Comparison of ENCODE assay signal across 9 cellular contexts in genomic region chr15:71136159-71137137, GRCh38. TPM values are rescaled to one million over a fixed set of nuclear protein-coding genes. Genes with fewer than 3 reads are reported as not detected.
A peak's percentile ranks its signal among the peaks of the same experiment; 100 is the strongest.
DNase-seq lines count a peak whose midpoint lies in the region; ATAC-seq, FAIRE-seq and TF ChIP-seq lines count a peak whose summit lies in the region.
"Had no signal": no experiment of that assay in that cellular context is flagged by ENCODE, and none has a peak within 500 bp of the region (broad histone marks: within the 10 kb centered on the region; RNA-seq: fewer than 3 reads in every experiment).

No MANE protein-coding gene starts in this region.

- peak overlapping the region; percentile 39; the same call in 1 of the 2 replicates for H3K27ac ChIP-seq in HUES6 (ENCODE audit: low read depth, low read length)
- no peak overlapping the region for H3K27ac ChIP-seq in K562 (ENCODE audit: extremely low read depth, low read depth, low read length)

- FAIRE-seq in K562 (lab: Jason Lieb, UNC) = peak; percentile 19

- ATAC-seq in K562 = no peak
- no peak for ATAC-seq in stimulated activated naive CD8-positive, alpha-beta T cell treated with anti-CD3 and anti-CD28 coated beads, Interleukin-15, Interleukin-2, amounts not matched to agents 100 U/mL and 50 U/mL, for 24 hours
- no peak for ATAC-seq in GM18867 (IDR thresholded peaks at IDR 0.05; ENCODE audit: unreplicated experiment)

- no peaks in the 10 kb centered on the region for H4K20me1 ChIP-seq in K562 (replicated peaks; ENCODE audit: control insufficient read depth, insufficient read depth, low read length)

- in situ Hi-C loops in K562 (cut with MboI) = no loop called here

- H3K36me3 ChIP-seq in HUES6 (ENCODE audit: control insufficient read depth, insufficient read depth, low read length) (no peaks in the 10 kb centered on the region), K562 (ENCODE audit: control insufficient read depth, insufficient read depth, low read length) (no peaks in the 10 kb centered on the region)

- H3K4me2 ChIP-seq in K562 (ENCODE audit: insufficient read depth, low read length) = no peak overlapping the region

- H3K4me1 ChIP-seq in HUES6 (ENCODE audit: control insufficient read depth, insufficient read depth, low read length) (peaks cover 12% of the 10 kb centered on the region), K562 (replicated peaks in 1 of 2; ENCODE audit: control insufficient read depth in 2 of 2, insufficient read depth in 2 of 2, low read length in 2 of 2) (no peaks in the 10 kb centered on the region)

- no peak for TF ChIP-seq EP300 in K562 (IDR thresholded peaks at IDR 0.05; ENCODE audit: low read length)

- H2AFZ ChIP-seq in K562 (ENCODE audit: low read depth, low read length) = no peak overlapping the region

- DNase-seq in AG04449 (ENCODE audit: low read depth, low spot score) (no peak), K562 (ENCODE audit: extremely low read depth in 1 of 4, low spot score in 3 of 4) (no peak), iPS-NIHi7 (ENCODE audit: extremely low spot score) (peak; percentile 69), NCI-H146 treated with DMSO at 0.1 percent for 48 hours (lab: John Stamatoyannopoulos, UW; ENCODE audit: unreplicated experiment) (no peak)
- no peak for DNase-seq in stimulated activated naive CD8-positive, alpha-beta T cell treated with anti-CD3 and anti-CD28 coated beads, Interleukin-15, Interleukin-2, amounts not matched to agents 100 U/mL and 50 U/mL, for 24 hours
- no peak for DNase-seq in activated CD4-positive, alpha-beta T cell treated with anti-CD3 and anti-CD28 coated beads for 1 hour
- DNase-seq: CD4-positive, alpha-beta T cell had no signal

- POLR2A ChIA-PET in AG04449 (lab: Yijun Ruan, JAX) (interaction anchor here (1.0 kb wide), 1 partner anchor 14 kb away, joined by 4 read pairs; no protein-coding TSS in a partner anchor), K562 (lab: Yijun Ruan, JAX) (no interaction called here)

- WGBS in K562 (ENCODE audit: insufficient coverage, low coverage, missing lambda C conversion rate) = under 1% methylated on average over 13 of the region's 16 CpGs

- TF ChIP-seq RAD21 in K562 (CRISPR knock-in tag; conservative IDR thresholded peaks at IDR 0.05 in 1 of 2, IDR thresholded peaks at IDR 0.05 in 1 of 2) = no peak

- peak; percentile 28 for TF ChIP-seq CTCF in AG04449 (IDR thresholded peaks at IDR 0.05; ENCODE audit: insufficient read depth, low read length, missing control alignments)
- no peak for TF ChIP-seq CTCF in K562 (IDR thresholded peaks at IDR 0.05 in 2 of 3, conservative IDR thresholded peaks at IDR 0.05 in 1 of 3; ENCODE audit: insufficient read depth in 2 of 3, low read depth in 1 of 3, low read length in 3 of 3)

- CTCF ChIA-PET in AG04449 (lab: Yijun Ruan, JAX) (interaction anchor here (1.0 kb wide), 2 partner anchors 16 to 251 kb away, joined by 3 read pairs; no protein-coding TSS in a partner anchor), K562 (lab: Yijun Ruan, JAX; ENCODE audit: low intra/inter-chr PET ratio) (no interaction called here)

- H3K9me1 ChIP-seq in K562 (ENCODE audit: control insufficient read depth, insufficient read depth, low read length) = no peaks in the 10 kb centered on the region

- H3K9ac ChIP-seq in HUES6 (ENCODE audit: low read length) (no peak overlapping the region), K562 (ENCODE audit: insufficient read depth in 1 of 2, low read depth in 2 of 2, low read length in 2 of 2) (no peak overlapping the region)

- no TSS peak for BruUV-seq in K562 (replicated peaks; lab: Mats Ljungman, UMichigan)

- H3K9me3 ChIP-seq in HUES6 (ENCODE audit: control insufficient read depth, insufficient read depth, low read depth, low read length) = no peaks in the 10 kb centered on the region
- no peaks in the 10 kb centered on the region for H3K9me3 ChIP-seq in K562 (replicated peaks; ENCODE audit: control insufficient read depth, insufficient read depth, low read depth, low read length)

- no peaks in the 10 kb centered on the region for H3K79me2 ChIP-seq in K562 (ENCODE audit: control insufficient read depth, insufficient read depth, low read length)

- H3K27me3 ChIP-seq in HUES6 (ENCODE audit: control insufficient read depth, insufficient read depth, low read length) (no peaks in the 10 kb centered on the region), K562 (ENCODE audit: control insufficient read depth in 2 of 2, insufficient read depth in 2 of 2, low read length in 2 of 2) (peaks cover 0 to 9% of the 10 kb centered on the region in 2 experiments; a peak in 1 of 5 replicates)

- intact Hi-C loops in K562 (cut with micrococcal nuclease) = no loop called here

- H3K4me3 ChIP-seq in AG04449 (ENCODE audit: low read depth, low read length) (no peak overlapping the region), HUES6 (ENCODE audit: low read depth, low read length) (no peak overlapping the region), K562 (no peak overlapping the region)

- TF ChIP-seq POLR2A in K562 (conservative IDR thresholded peaks at IDR 0.05) = no peak

TF ChIP-seq in K562, 482 proteins besides CTCF, POLR2A, EP300 and RAD21:
- TF ChIP-seq ZNF395 (CRISPR knock-in tag; IDR thresholded peaks at IDR 0.05) (no peak), JUN (IDR thresholded peaks at IDR 0.05; ENCODE audit: borderline replicate concordance, low read depth, low read length) (no peak), JUN (CRISPR knock-in tag; IDR thresholded peaks at IDR 0.05; ENCODE audit: borderline replicate concordance) (no peak), E4F1 (CRISPR knock-in tag; IDR thresholded peaks at IDR 0.05; ENCODE audit: borderline replicate concordance) (no peak), TBL1XR1 (IDR thresholded peaks at IDR 0.05; ENCODE audit: low read length in 2 of 2) (no peak), NR1H2 (CRISPR knock-in tag; IDR thresholded peaks at IDR 0.05) (no peak), BRD9 (IDR thresholded peaks at IDR 0.05; ENCODE audit: low read depth, partially characterized antibody) (no peak), HMGN3 (IDR thresholded peaks at IDR 0.05; ENCODE audit: borderline replicate concordance, extremely low read depth, insufficient read length, low read depth, low read length) (no peak), ASH1L (IDR thresholded peaks at IDR 0.05; ENCODE audit: borderline replicate concordance, low read depth, partially characterized antibody) (no peak), LEF1 (IDR thresholded peaks at IDR 0.05) (no peak), TCF7L2 (IDR thresholded peaks at IDR 0.05; ENCODE audit: low read depth, low read length) (no peak), ELF4 (CRISPR knock-in tag; IDR thresholded peaks at IDR 0.05) (no peak)
TF ChIP-seq in K562: peak in this region for 0.

RNA-seq across cellular contexts. Expression of gene THSD4, which starts 21.2 kb away (rescaled TPM):
- 0.05 TPM in 1 of 2 replicates, not detected in the other for total RNA-seq in K562 (2011; cell fraction: chromatin; rRNA removed; ENCODE audit: low replicate concordance)
- under 0.01 TPM in 1 of 2 replicates, not detected in the other for total RNA-seq in K562 (2011; cell fraction: nucleolus; rRNA removed)
- 0.07 and 0.08 TPM in 2 replicates for total RNA-seq in K562 (2011; cell fraction: nucleoplasm; rRNA removed)
- total RNA-seq in K562 (2014; rRNA removed) (not detected in 2 replicates), K562 (2014; rRNA removed; fragmentation: Illumina TruSeq; extraction: Trizol) (0.04 TPM in 1 of 2 replicates, not detected in the other), K562 (2015; rRNA removed; fragmentation: Illumina TruSeq; extraction: Trizol) (0.04 TPM in 2 replicates), K562 (2021) (0.04 and 0.18 TPM in 2 replicates)
- polyA plus RNA-seq in K562 (2011; rRNA removed) (not detected in 2 replicates), K562 (2014; fragmentation: Illumina TruSeq; extraction: Trizol) (0.04 and 0.08 TPM in 2 replicates), K562 (2014; fragmentation: Nextera tagmentation; extraction: Ambion mirVana) (not detected), K562 (2014; rRNA removed) (0.03 TPM in 1 of 2 replicates, not detected in the other)
- 0.03 TPM in 1 of 2 replicates, not detected in the other for polyA plus RNA-seq in K562 (2011; cell fraction: cytosol; rRNA removed)
- 0.01 TPM in 1 of 2 replicates, not detected in the other for polyA plus RNA-seq in K562 (2011; cell fraction: nucleus; rRNA removed)
- polyA plus RNA-seq in K562 (2012) = 0.01 and 1.7 TPM in 2 replicates
- not detected in 2 replicates for polyA minus RNA-seq in K562 (2011; rRNA and poly(A)+ RNA removed)
- polyA minus RNA-seq in K562 (2011; cell fraction: cytosol; rRNA and poly(A)+ RNA removed) = not detected in 2 replicates
- polyA minus RNA-seq in K562 (2011; cell fraction: nucleus; rRNA and poly(A)+ RNA removed) = not detected in 2 replicates
- total RNA-seq: CD4-positive, alpha-beta T cell had no signal
